Comparison of ENCODE assay signal across 1 cellular context in the genomic region with DNA sequence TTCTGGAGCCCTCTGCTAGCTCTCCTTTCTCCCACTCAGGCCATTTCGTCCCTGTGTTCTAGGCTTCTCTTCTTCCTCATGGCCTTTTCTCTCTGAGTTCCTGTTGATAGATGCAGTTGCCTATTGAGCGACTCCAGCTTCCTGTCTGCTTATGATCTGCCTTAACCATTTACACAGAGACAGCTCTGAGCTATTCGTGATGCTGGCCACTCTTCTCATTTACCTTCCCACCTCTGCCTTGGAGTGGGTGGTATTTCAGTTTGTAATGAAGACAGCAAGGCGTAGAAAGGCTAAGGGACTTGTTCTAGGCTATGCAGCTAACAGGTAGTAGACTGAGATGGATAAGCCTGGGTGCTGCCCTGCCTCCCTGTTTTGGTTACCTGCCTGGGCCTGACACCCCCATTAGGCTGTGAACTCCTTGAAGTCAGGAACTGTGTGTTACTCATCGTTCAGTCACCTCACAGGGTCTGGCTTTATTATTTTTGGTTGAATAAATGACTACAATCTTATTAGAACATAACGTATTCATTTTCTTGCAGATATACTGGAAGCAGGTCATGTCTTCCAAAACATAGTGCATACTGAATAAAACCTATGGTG.
TF ChIP-seq lines count a peak whose summit lies in the region.

No MANE protein-coding gene starts in this region.

TF ChIP-seq in WTC11, 78 proteins besides CTCF, POLR2A, EP300 and RAD21 (continued from another document):
- TF ChIP-seq ZNF671 (CRISPR knock-in tag; IDR thresholded peaks at IDR 0.05) (no peak), CBFB (CRISPR knock-in tag; IDR thresholded peaks at IDR 0.05; ENCODE audit: low read depth) (no peak), TEAD4 (CRISPR knock-in tag; IDR thresholded peaks at IDR 0.05) (no peak), NR1H2 (CRISPR knock-in tag; IDR thresholded peaks at IDR 0.05) (no peak), KAT7 (CRISPR knock-in tag; IDR thresholded peaks at IDR 0.05; ENCODE audit: borderline replicate concordance) (no peak), ZNF232 (CRISPR knock-in tag; IDR thresholded peaks at IDR 0.05) (no peak)
- TF ChIP-seq, protein P1, sequence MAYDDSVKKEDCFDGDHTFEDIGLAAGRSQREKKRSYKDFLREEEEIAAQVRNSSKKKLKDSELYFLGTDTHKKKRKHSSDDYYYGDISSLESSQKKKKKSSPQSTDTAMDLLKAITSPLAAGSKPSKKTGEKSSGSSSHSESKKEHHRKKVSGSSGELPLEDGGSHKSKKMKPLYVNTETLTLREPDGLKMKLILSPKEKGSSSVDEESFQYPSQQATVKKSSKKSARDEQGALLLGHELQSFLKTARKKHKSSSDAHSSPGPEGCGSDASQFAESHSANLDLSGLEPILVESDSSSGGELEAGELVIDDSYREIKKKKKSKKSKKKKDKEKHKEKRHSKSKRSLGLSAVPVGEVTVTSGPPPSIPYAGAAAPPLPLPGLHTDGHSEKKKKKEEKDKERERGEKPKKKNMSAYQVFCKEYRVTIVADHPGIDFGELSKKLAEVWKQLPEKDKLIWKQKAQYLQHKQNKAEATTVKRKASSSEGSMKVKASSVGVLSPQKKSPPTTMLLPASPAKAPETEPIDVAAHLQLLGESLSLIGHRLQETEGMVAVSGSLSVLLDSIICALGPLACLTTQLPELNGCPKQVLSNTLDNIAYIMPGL (CRISPR knock-in tag; IDR thresholded peaks at IDR 0.05), result no peak
- TF ChIP-seq, protein P2, sequence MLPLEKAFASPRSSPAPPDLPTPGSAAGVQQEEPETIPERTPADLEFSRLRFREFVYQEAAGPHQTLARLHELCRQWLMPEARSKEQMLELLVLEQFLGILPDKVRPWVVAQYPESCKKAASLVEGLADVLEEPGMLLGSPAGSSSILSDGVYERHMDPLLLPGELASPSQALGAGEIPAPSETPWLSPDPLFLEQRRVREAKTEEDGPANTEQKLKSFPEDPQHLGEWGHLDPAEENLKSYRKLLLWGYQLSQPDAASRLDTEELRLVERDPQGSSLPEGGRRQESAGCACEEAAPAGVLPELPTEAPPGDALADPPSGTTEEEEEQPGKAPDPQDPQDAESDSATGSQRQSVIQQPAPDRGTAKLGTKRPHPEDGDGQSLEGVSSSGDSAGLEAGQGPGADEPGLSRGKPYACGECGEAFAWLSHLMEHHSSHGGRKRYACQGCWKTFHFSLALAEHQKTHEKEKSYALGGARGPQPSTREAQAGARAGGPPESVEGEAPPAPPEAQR (CRISPR knock-in tag; IDR thresholded peaks at IDR 0.05), result no peak
